Comparison of ENCODE assay signal across 7 cellular contexts in the genomic region with DNA sequence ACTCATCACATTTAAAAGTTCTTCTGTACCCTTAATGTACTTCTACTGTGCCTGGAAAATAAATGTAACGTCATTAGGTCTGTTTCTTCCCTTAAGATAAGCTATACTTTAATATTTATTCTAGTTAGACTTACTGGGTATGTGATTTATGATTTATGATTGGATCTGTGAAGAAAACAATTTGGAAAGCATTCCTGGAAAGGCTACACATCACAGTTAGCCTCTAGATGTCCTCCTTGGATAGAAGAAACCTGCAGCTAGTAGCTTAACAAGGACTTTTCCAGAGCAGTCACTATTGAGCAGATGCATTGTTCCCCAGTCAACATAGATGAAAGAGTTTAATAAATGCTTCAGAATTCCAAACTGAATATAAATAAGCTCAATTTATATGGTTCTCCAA. TPM values are rescaled to one million over a fixed set of nuclear protein-coding genes. Genes with fewer than 3 reads are reported as not detected.
A peak's percentile ranks its signal among the peaks of the same experiment; 100 is the strongest.
DNase-seq lines count a peak whose midpoint lies in the region; TF ChIP-seq lines count a peak whose summit lies in the region.

No MANE protein-coding gene starts in this region.

- TF ChIP-seq CTCF in GM12873 (IDR thresholded peaks at IDR 0.05; ENCODE audit: insufficient read depth, low read depth, low read length, missing control alignments): peak; percentile 32

- intact Hi-C loops in posterior vena cava (cut with DNase I): no loop called here

- DNase-seq in NCI-H69 (lab: John Stamatoyannopoulos, UW): peak; percentile 66
- peak; percentile 51 for DNase-seq in fibroblast of gingiva (ENCODE audit: low read depth)
- DNase-seq in renal cortical epithelial cell (ENCODE audit: low read depth): peak; percentile 61
- DNase-seq in posterior vena cava (ENCODE audit: low spot score): no peak
- no peak for DNase-seq in activated T-cell treated with anti-CD3 and anti-CD28 coated beads, Interleukin-2, amount 50 U/mL, for 48 hours
- DNase-seq in mucosa of gallbladder (ENCODE audit: low spot score): no peak

RNA-seq across cellular contexts. Expression of a gene that starts 22.2 kb away (rescaled TPM):
- 44.6 and 52.2 TPM in 2 replicates for total RNA-seq in renal cortical epithelial cell
- total RNA-seq in posterior vena cava: 10 to 100 TPM; 37.2 to 63.5 TPM
- total RNA-seq in mucosa of gallbladder: 13.0 TPM

RNA-seq across cellular contexts. Expression of a gene that starts 41.9 kb away (rescaled TPM):
- total RNA-seq in renal cortical epithelial cell (73.0 and 92.0 TPM in 2 replicates), posterior vena cava (10 to 100 TPM; 39.9 to 48.1 TPM), mucosa of gallbladder (83.1 TPM)

Comparison
In these comparisons a context has a peak if more than half of its experiments do, and no peak if none do; other contexts are left out.
1. DNase-seq: peak in NCI-H69 (single experiment), fibroblast of gingiva (single experiment) and renal cortical epithelial cell (single experiment); none in posterior vena cava (single experiment), activated T-cell treated with anti-CD3 and anti-CD28 coated beads, Interleukin-2, amount 50 U/mL, for 48 hours (0 of 2) and mucosa of gallbladder (single experiment).